Comparison of ENCODE assay signal across 16 cellular contexts in genomic region chr11:69274531-69275016, GRCh38. TPM values are rescaled to one million over a fixed set of nuclear protein-coding genes. Genes with fewer than 3 reads are reported as not detected.
DNase-seq lines count a peak whose midpoint lies in the region; ATAC-seq and TF ChIP-seq lines count a peak whose summit lies in the region.
"Had no signal": no experiment of that assay in that cellular context is flagged by ENCODE, and none has a peak within 500 bp of the region (broad histone marks: within the 10 kb centered on the region; RNA-seq: fewer than 3 reads in every experiment).

No MANE protein-coding gene starts in this region.

- no peaks in the 10 kb centered on the region for H3K9me3 ChIP-seq in Caco-2
- peaks cover 3% of the 10 kb centered on the region for H3K9me3 ChIP-seq in trophoblast cell (ENCODE audit: insufficient read depth, low read depth, low read length)
- no peaks in the 10 kb centered on the region for H3K9me3 ChIP-seq in esophagus muscularis mucosa
- H3K9me3 ChIP-seq: testis had no signal

- peak overlapping the region; percentile 5 for H3K27ac Mint-ChIP-seq in Caco-2 (ENCODE audit: unreplicated experiment)
- H3K27ac Mint-ChIP-seq: B cell, HFFc6 had no signal

- H3K4me1 Mint-ChIP-seq in Caco-2 (ENCODE audit: low read depth, unreplicated experiment) = peaks cover 19% of the 10 kb centered on the region

- H2BK5ac ChIP-seq in trophoblast cell (ENCODE audit: low read depth, low read length, poor library complexity) = no peak overlapping the region

- H3K4me1 ChIP-seq in Caco-2 (peaks cover 51% of the 10 kb centered on the region), trophoblast cell (ENCODE audit: control insufficient read depth in 1 of 2, insufficient read depth in 2 of 2, low read length in 2 of 2) (peaks cover 0 to 2% of the 10 kb centered on the region in 2 experiments), esophagus muscularis mucosa (peaks cover 0 to 12% (median 6%) of the 10 kb centered on the region in 4 donors)

- ATAC-seq in esophagus mucosa (peak; percentile 93), GM18867 (IDR thresholded peaks at IDR 0.05; ENCODE audit: unreplicated experiment) (no peak), HG03280 (IDR thresholded peaks at IDR 0.05; ENCODE audit: unreplicated experiment) (no peak)

- no peak for TF ChIP-seq CTCF in Caco-2 (IDR thresholded peaks at IDR 0.05; ENCODE audit: insufficient read depth in 1 of 2, low read depth in 1 of 2, low read length in 1 of 2, severe bottlenecking in 1 of 2, unreplicated experiment in 1 of 2)
- TF ChIP-seq CTCF in esophagus muscularis mucosa (IDR thresholded peaks at IDR 0.05) = no peak

- DNase-seq in Caco-2 (peak; percentile 96 to 98), NCI-H2171 treated with DMSO at 0.1 percent for 48 hours (lab: John Stamatoyannopoulos, UW) (peak; percentile 92), trophoblast cell (peak; percentile 38 to 54), occipital lobe (lab: John Stamatoyannopoulos, UW) (no peak), esophagus muscularis mucosa (ENCODE audit: extremely low spot score) (no peak)
- DNase-seq: activated CD4-positive, alpha-beta T cell treated with anti-CD3 and anti-CD28 coated beads for 48 hours; activated T-cell treated with anti-CD3 and anti-CD28 coated beads, Interleukin-2, amount 50 U/mL, for 48 hours; HFFc6; NCI-H446; nucleus accumbens; testis had no signal

- no peak overlapping the region for H2AK5ac ChIP-seq in trophoblast cell (ENCODE audit: low read length)

- H3K18ac ChIP-seq in trophoblast cell (ENCODE audit: low read length) = no peak overlapping the region

- H3K4me2 ChIP-seq in trophoblast cell (ENCODE audit: low read length) = no peak overlapping the region

- H4K91ac ChIP-seq in trophoblast cell (ENCODE audit: low read depth, low read length) = no peak overlapping the region

- no peak overlapping the region for H4K8ac ChIP-seq in trophoblast cell (ENCODE audit: low read depth, low read length)

- H3K14ac ChIP-seq in trophoblast cell (ENCODE audit: low read length) = no peak overlapping the region

- peaks cover 11% of the 10 kb centered on the region for H3K9me3 Mint-ChIP-seq in Caco-2 (ENCODE audit: unreplicated experiment)
- H3K9me3 Mint-ChIP-seq: HFFc6 had no signal

- POLR2A ChIA-PET in Caco-2 (lab: Charles Lee) = interaction anchor here (0.5 to 1.2 kb wide), 7 partner anchors 14 to 365 kb away, joined by 3 to 17 read pairs (median 3); no protein-coding TSS in a partner anchor

- peak overlapping the region; percentile 3 for H3K4me3 Mint-ChIP-seq in Caco-2 (ENCODE audit: unreplicated experiment)
- H3K4me3 Mint-ChIP-seq: B cell, HFFc6 had no signal

- no TSS peak for BruUV-seq in Caco-2 (replicated peaks; lab: Mats Ljungman, UMichigan)

- H2BK12ac ChIP-seq in trophoblast cell (ENCODE audit: low read length) = no peak overlapping the region

- no peak overlapping the region for H2BK120ac ChIP-seq in trophoblast cell (ENCODE audit: insufficient read depth, low read length, poor library complexity)

- no peak overlapping the region for H3K9ac ChIP-seq in trophoblast cell (ENCODE audit: low read length)

- CTCF ChIA-PET in Caco-2 (lab: Charles Lee) = interaction anchor here (0.6 to 1.4 kb wide), 12 partner anchors 14 to 387 kb away, joined by 3 to 12 read pairs (median 6); no protein-coding TSS in a partner anchor

- no peak for TF ChIP-seq EP300 in esophagus muscularis mucosa (IDR thresholded peaks at IDR 0.05)

- no peaks in the 10 kb centered on the region for H3K79me2 ChIP-seq in trophoblast cell (ENCODE audit: control insufficient read depth, insufficient read depth, low read length, poor library complexity)

- no peak for TF ChIP-seq POLR2A in esophagus muscularis mucosa (IDR thresholded peaks at IDR 0.05; ENCODE audit: low read depth)

- H3K36me3 Mint-ChIP-seq in Caco-2 (ENCODE audit: insufficient read depth, unreplicated experiment) = no peaks in the 10 kb centered on the region

- H3K79me1 ChIP-seq in trophoblast cell (ENCODE audit: low read length) = no peaks in the 10 kb centered on the region

- H4K12ac ChIP-seq in trophoblast cell (ENCODE audit: low read depth, low read length) = no peak overlapping the region

- H3K27me3 ChIP-seq in Caco-2 (replicated peaks; ENCODE audit: control insufficient read depth, insufficient read depth, low read length) (no peaks in the 10 kb centered on the region), trophoblast cell (ENCODE audit: insufficient read depth, low read length) (no peaks in the 10 kb centered on the region), esophagus muscularis mucosa (peaks cover 0 to 6% (median 0%) of the 10 kb centered on the region in 4 donors)
- H3K27me3 ChIP-seq: testis had no signal

- no peak overlapping the region for H3K4me3 ChIP-seq in Caco-2 (ENCODE audit: low read depth, low read length)
- no peak overlapping the region for H3K4me3 ChIP-seq in trophoblast cell (ENCODE audit: low read depth, low read length)
- H3K4me3 ChIP-seq in esophagus muscularis mucosa = no peak overlapping the region
- H3K4me3 ChIP-seq: testis had no signal

- WGBS in trophoblast cell (ENCODE audit: extremely low coverage, insufficient coverage, insufficient read length) = no CpG with 5 or more reads among the region's 8 CpGs
- WGBS in esophagus muscularis mucosa = 57% methylated on average over 8 of the region's 8 CpGs

- H3K36me3 ChIP-seq in Caco-2 (ENCODE audit: control insufficient read depth, insufficient read depth, low read length) (no peaks in the 10 kb centered on the region), trophoblast cell (ENCODE audit: control insufficient read depth in 1 of 2, insufficient read depth in 2 of 2, low read length in 2 of 2) (no peaks in the 10 kb centered on the region), esophagus muscularis mucosa (no peaks in the 10 kb centered on the region)

- H2AFZ ChIP-seq in trophoblast cell (ENCODE audit: insufficient read depth, low read length, poor library complexity) = no peak overlapping the region

- no peak overlapping the region for H3K23ac ChIP-seq in trophoblast cell (ENCODE audit: low read length)

- intact Hi-C loops in Caco-2 (cut with micrococcal nuclease; ENCODE audit: unreplicated experiment) (loop anchor here (1.0 to 2.0 kb wide), 3 partner anchors 14 to 367 kb away; partner anchors contain the start of gene CCND1), esophagus muscularis mucosa (cut with DNase I) (no loop called here)

- no peaks in the 10 kb centered on the region for H3K27me3 Mint-ChIP-seq in Caco-2 (ENCODE audit: insufficient read depth, unreplicated experiment)
- H3K27me3 Mint-ChIP-seq: B cell had no signal

- H3K27ac ChIP-seq in trophoblast cell (ENCODE audit: low read depth, low read length) = no peak overlapping the region
- H3K27ac ChIP-seq in esophagus muscularis mucosa (replicated peaks in 1 of 4) = no peak overlapping the region
- H3K27ac ChIP-seq: testis had no signal

- no peak overlapping the region for H3K4ac ChIP-seq in trophoblast cell (ENCODE audit: low read depth, low read length)

RNA-seq across cellular contexts. Expression of gene MYEOV, which starts 19.4 kb away (rescaled TPM):
- total RNA-seq in Caco-2 (2022) (0.52 TPM in 1 of 2 replicates, not detected in the other), esophagus mucosa (4.7 TPM), occipital lobe (not detected), esophagus muscularis mucosa (not detected)
- polyA plus RNA-seq in trophoblast cell (2013) = 0.05 and 0.11 TPM in 2 replicates
- total RNA-seq: B cell; T-helper 2 cell treated with Interferon-gamma antibody and Interleukin-4, amounts not matched to agents 100 ng/mL and 5 ng/mL, for 36 hours had no signal

Comparison
In these comparisons a context has a peak if more than half of its experiments do, and no peak if none do; other contexts are left out.
1. DNase-seq: peak in Caco-2 (2 of 2), NCI-H2171 treated with DMSO at 0.1 percent for 48 hours (single experiment) and trophoblast cell (2 of 2); none in occipital lobe (single experiment) and esophagus muscularis mucosa (single experiment).